In genomic region chr1:177771688-177772087, GRCh38 we compare ENCODE assay signal across 9 cellular contexts.
"Had no signal": no experiment of that assay in that cellular context is flagged by ENCODE, and none has a peak within 500 bp of the region (broad histone marks: within the 10 kb centered on the region; RNA-seq: fewer than 3 reads in every experiment).

No MANE protein-coding gene starts in this region.

- H3K4me1 ChIP-seq: HAP-1 had no signal

- DNase-seq: GOT3, H7, H9, HCEC 1CT, HFFc6 had no signal

- H3K9ac ChIP-seq: GM23248 had no signal

- H3K36me3 ChIP-seq: HAP-1 had no signal

- H3K4me3 Mint-ChIP-seq: GM23338, H9, HFFc6 had no signal

- ATAC-seq: GM23338, HCT116 had no signal

- H3K4me3 ChIP-seq: GM23248, GM23338, HAP-1 had no signal

- H3K9me3 ChIP-seq: HAP-1 had no signal

- H2AFZ ChIP-seq: GM23248, GM23338 had no signal

- H3K27ac Mint-ChIP-seq: GM23338, H9, HFFc6 had no signal

- H3K27ac ChIP-seq: GM23248 had no signal

- H3K4me2 ChIP-seq: GM23338 had no signal

- H3K4me1 Mint-ChIP-seq: GM23338, H9 had no signal
